ENCODE assay signal across 14 cellular contexts in genomic region chr12:39592295-39592694, GRCh38. TPM values are rescaled to one million over a fixed set of nuclear protein-coding genes. Genes with fewer than 3 reads are reported as not detected.
"Had no signal": no experiment of that assay in that cellular context is flagged by ENCODE, and none has a peak within 500 bp of the region (broad histone marks: within the 10 kb centered on the region; RNA-seq: fewer than 3 reads in every experiment).

No MANE protein-coding gene starts in this region.

- H3K27me3 ChIP-seq: dorsolateral prefrontal cortex, heart left ventricle, testis had no signal

- H3K9me3 ChIP-seq: heart left ventricle, testis had no signal

- DNase-seq: activated naive CD4-positive, alpha-beta T cell treated with Interleukin-2 at 50 U/mL for 16 hours; dorsolateral prefrontal cortex; endodermal cell; heart left ventricle; left cardiac atrium; stimulated activated CD4-positive, alpha-beta T cell treated with anti-CD3 and anti-CD28 coated beads, Interleukin-4, amount 100 ng/mL, for 4 hours; stimulated activated CD8-positive, alpha-beta memory T cell treated with anti-CD3 and anti-CD28 coated beads, Interleukin-4, amount 100 ng/mL, for 48 hours; testis had no signal

- H3K9me3 Mint-ChIP-seq: activated T-helper 1 cell treated with anti-CD3 and anti-CD28 coated beads, Interleukin-12 subunit alpha, Interleukin-12 subunit beta, Interleukin-2, Interleukin-4 antibody, amounts not matched to agents 30 ng/mL and 10 ng/mL and 1 ng/mL, durations not matched to agents 14 hours and 24 hours and 36 hours; endodermal cell; natural killer cell treated with Interleukin-12 subunit alpha and Interleukin-12 subunit beta and Interleukin-15 and Interleukin-18, amount 100 ng/mL, for 72 hours; stimulated activated naive CD8-positive, alpha-beta T cell treated with anti-CD3 and anti-CD28 coated beads, Interleukin-15, Interleukin-2, amounts not matched to agents 100 ng/mL and 50 ng/mL, for 24 hours had no signal

- H3K27ac ChIP-seq: dorsolateral prefrontal cortex, heart left ventricle, skin epidermis, testis had no signal

- H3K4me3 ChIP-seq: dorsolateral prefrontal cortex, heart left ventricle, skin epidermis, testis had no signal

- H3K4me1 ChIP-seq: testis had no signal

- FAIRE-seq: frontal cortex had no signal

- H3K27ac Mint-ChIP-seq: activated T-helper 1 cell treated with anti-CD3 and anti-CD28 coated beads, Interleukin-12 subunit alpha, Interleukin-12 subunit beta, Interleukin-2, Interleukin-4 antibody, amounts not matched to agents 30 ng/mL and 10 ng/mL and 1 ng/mL, durations not matched to agents 14 hours and 24 hours and 36 hours; endodermal cell; natural killer cell treated with Interleukin-12 subunit alpha and Interleukin-12 subunit beta and Interleukin-15 and Interleukin-18, amount 100 ng/mL, for 72 hours; stimulated activated naive CD8-positive, alpha-beta T cell treated with anti-CD3 and anti-CD28 coated beads, Interleukin-15, Interleukin-2, amounts not matched to agents 100 ng/mL and 50 ng/mL, for 24 hours had no signal

- H3K36me3 Mint-ChIP-seq: natural killer cell treated with Interleukin-12 subunit alpha and Interleukin-12 subunit beta and Interleukin-15 and Interleukin-18, amount 100 ng/mL, for 72 hours had no signal

- H3K4me1 Mint-ChIP-seq: endodermal cell had no signal

- ATAC-seq: heart left ventricle; left cardiac atrium; natural killer cell treated with Interleukin-12 subunit alpha and Interleukin-12 subunit beta and Interleukin-15 and Interleukin-18, amount 100 ng/mL, for 72 hours had no signal

- H3K4me3 Mint-ChIP-seq: activated T-helper 1 cell treated with anti-CD3 and anti-CD28 coated beads, Interleukin-12 subunit alpha, Interleukin-12 subunit beta, Interleukin-2, Interleukin-4 antibody, amounts not matched to agents 30 ng/mL and 10 ng/mL and 1 ng/mL, durations not matched to agents 14 hours and 24 hours and 36 hours; endodermal cell; natural killer cell treated with Interleukin-12 subunit alpha and Interleukin-12 subunit beta and Interleukin-15 and Interleukin-18, amount 100 ng/mL, for 72 hours; stimulated activated naive CD8-positive, alpha-beta T cell treated with anti-CD3 and anti-CD28 coated beads, Interleukin-15, Interleukin-2, amounts not matched to agents 100 ng/mL and 50 ng/mL, for 24 hours had no signal

- H3K27me3 Mint-ChIP-seq: stimulated activated naive CD8-positive, alpha-beta T cell treated with anti-CD3 and anti-CD28 coated beads, Interleukin-15, Interleukin-2, amounts not matched to agents 100 ng/mL and 50 ng/mL, for 24 hours had no signal

RNA-seq across cellular contexts. Expression of gene ABCD2, which starts 27.3 kb away (rescaled TPM):
- total RNA-seq: endodermal cell, epithelial cell of proximal tubule had no signal
